In the genomic region with DNA sequence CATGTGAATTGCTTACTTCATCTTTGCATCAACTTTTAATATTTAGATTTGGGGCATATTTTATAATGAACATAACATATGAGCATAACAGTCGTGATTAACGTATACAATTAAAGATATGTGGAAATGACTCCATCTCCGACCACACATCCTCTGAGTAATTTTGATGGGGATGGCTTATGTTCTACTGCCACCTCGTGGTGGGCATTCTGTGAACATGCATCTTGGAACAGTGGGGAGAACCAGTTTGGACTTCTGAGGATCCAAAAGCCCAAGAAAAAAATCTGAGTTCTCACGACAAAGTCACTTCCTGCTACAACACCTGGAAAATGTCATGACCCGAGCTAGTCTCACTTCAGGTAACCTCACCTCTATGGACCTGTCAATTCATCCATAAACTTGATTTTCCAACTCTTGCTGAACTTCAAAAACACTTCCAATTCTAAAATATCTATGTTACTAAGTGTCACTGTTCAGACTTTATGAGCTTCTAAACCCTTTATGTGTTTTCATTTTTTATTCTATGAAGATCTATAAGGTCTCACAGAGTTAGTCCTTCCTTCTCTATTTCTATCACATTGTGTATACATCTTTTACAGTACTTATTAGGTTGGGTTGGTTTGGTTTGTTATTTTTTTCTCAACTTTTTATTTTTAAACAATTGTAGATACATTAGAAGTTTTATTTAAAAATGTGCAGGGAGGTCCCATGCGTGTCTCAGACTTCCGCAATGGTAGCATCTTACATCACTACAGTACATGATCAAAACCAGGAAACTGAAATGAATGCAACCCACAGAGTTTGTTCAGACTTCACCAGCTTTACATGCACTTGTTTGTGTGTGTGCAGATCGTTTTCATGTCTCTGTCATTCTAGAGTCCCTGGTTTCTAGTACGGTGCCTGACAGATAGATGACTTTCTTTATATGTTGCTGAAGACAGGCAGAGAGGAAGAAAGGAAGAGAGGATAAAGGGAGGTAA, we compare ENCODE assay signal across 1 cellular context.
TF ChIP-seq lines count a peak whose summit lies in the region.

No MANE protein-coding gene starts in this region.

TF ChIP-seq in GM23338, 12 proteins besides CTCF, POLR2A, EP300 and RAD21 (continued from another document):
- TF ChIP-seq JUNB (IDR thresholded peaks at IDR 0.05; ENCODE audit: unreplicated experiment), result no peak
- TF ChIP-seq, protein P1, sequence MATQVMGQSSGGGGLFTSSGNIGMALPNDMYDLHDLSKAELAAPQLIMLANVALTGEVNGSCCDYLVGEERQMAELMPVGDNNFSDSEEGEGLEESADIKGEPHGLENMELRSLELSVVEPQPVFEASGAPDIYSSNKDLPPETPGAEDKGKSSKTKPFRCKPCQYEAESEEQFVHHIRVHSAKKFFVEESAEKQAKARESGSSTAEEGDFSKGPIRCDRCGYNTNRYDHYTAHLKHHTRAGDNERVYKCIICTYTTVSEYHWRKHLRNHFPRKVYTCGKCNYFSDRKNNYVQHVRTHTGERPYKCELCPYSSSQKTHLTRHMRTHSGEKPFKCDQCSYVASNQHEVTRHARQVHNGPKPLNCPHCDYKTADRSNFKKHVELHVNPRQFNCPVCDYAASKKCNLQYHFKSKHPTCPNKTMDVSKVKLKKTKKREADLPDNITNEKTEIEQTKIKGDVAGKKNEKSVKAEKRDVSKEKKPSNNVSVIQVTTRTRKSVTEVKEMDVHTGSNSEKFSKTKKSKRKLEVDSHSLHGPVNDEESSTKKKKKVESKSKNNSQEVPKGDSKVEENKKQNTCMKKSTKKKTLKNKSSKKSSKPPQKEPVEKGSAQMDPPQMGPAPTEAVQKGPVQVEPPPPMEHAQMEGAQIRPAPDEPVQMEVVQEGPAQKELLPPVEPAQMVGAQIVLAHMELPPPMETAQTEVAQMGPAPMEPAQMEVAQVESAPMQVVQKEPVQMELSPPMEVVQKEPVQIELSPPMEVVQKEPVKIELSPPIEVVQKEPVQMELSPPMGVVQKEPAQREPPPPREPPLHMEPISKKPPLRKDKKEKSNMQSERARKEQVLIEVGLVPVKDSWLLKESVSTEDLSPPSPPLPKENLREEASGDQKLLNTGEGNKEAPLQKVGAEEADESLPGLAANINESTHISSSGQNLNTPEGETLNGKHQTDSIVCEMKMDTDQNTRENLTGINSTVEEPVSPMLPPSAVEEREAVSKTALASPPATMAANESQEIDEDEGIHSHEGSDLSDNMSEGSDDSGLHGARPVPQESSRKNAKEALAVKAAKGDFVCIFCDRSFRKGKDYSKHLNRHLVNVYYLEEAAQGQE (IDR thresholded peaks at IDR 0.05; ENCODE audit: unreplicated experiment), result no peak
- TF ChIP-seq NANOG (IDR thresholded peaks at IDR 0.05; ENCODE audit: borderline replicate concordance), result no peak
- TF ChIP-seq ZNF331 (CRISPR knock-in tag; IDR thresholded peaks at IDR 0.05; ENCODE audit: low read depth), result no peak
- no peak for TF ChIP-seq ZNF114 (CRISPR knock-in tag; IDR thresholded peaks at IDR 0.05)
